In genomic region chr20:17682889-17683198, GRCh38 we compare ENCODE assay signal across 9 cellular contexts. TPM values are rescaled to one million over a fixed set of nuclear protein-coding genes. Genes with fewer than 3 reads are reported as not detected.
A peak's percentile ranks its signal among the peaks of the same experiment; 100 is the strongest.
DNase-seq lines count a peak whose midpoint lies in the region; ATAC-seq and TF ChIP-seq lines count a peak whose summit lies in the region.
"Had no signal": no experiment of that assay in that cellular context is flagged by ENCODE, and none has a peak within 500 bp of the region (broad histone marks: within the 10 kb centered on the region; RNA-seq: fewer than 3 reads in every experiment).

No MANE protein-coding gene starts in this region.

- H3K9me3 Mint-ChIP-seq in mesothelial cell of epicardium, result peaks cover 12% of the 10 kb centered on the region

- in situ Hi-C loops in brain microvascular endothelial cell (cut with HindIII; ENCODE audit: low pct_ligation_motif_present, low sequenced_read_pairs), result no loop called here

- peaks cover 0 to 5% (median 0%) of the 10 kb centered on the region in 7 donors for H3K27me3 ChIP-seq in heart right ventricle
- peaks cover 10% of the 10 kb centered on the region for H3K27me3 ChIP-seq in brain microvascular endothelial cell (replicated peaks)
- H3K27me3 ChIP-seq in vagina, result no peaks in the 10 kb centered on the region

- H3K4me3 Mint-ChIP-seq in mesothelial cell of epicardium, result peak overlapping the region; percentile 77

- DNase-seq in heart right ventricle (no peak), cardiac septum (ENCODE audit: low spot score) (no peak), brain microvascular endothelial cell (no peak), mesothelial cell of epicardium (ENCODE audit: low spot score in 2 of 2, unreplicated experiment in 2 of 2) (no peak), vagina (ENCODE audit: extremely low spot score in 2 of 2) (no peak), putamen (ENCODE audit: low spot score) (no peak), inferior parietal cortex (ENCODE audit: extremely low spot score) (no peak)
- DNase-seq in effector CD4-positive, alpha-beta T cell, result no peak

- peak overlapping the region; percentile 73 for H3K27ac Mint-ChIP-seq in mesothelial cell of epicardium

- H3K36me3 ChIP-seq in heart right ventricle, result peaks cover 0 to 22% (median 0%) of the 10 kb centered on the region in 9 donors
- H3K36me3 ChIP-seq in brain microvascular endothelial cell (replicated peaks), result peaks cover 29% of the 10 kb centered on the region
- peaks cover 0 to 7% of the 10 kb centered on the region in 2 donors for H3K36me3 ChIP-seq in vagina

- intact Hi-C loops in heart right ventricle (cut with DNase I), result loop anchor here in 8 of 10 donors (2.0 to 10.0 kb wide), 12 partner anchors 72 to 282 kb away; partner anchors contain the start of genes DSTN (in 1 of the 8), MGME1 (in 1 of the 8) and SNX5 (in 1 of the 8)
- intact Hi-C loops in cardiac septum (cut with DNase I), result loop anchor here (5.0 kb wide), 1 partner anchor 141 kb away; no protein-coding TSS in a partner anchor
- intact Hi-C loops in vagina (cut with DNase I), result loop anchor here (5.0 to 10.0 kb wide), 4 partner anchors 112 to 284 kb away; partner anchors contain the start of genes BFSP1, MGME1 and SNX5

- peaks cover 0 to 13% (median 0%) of the 10 kb centered on the region in 11 donors for H3K9me3 ChIP-seq in heart right ventricle
- H3K9me3 ChIP-seq in vagina, result no peaks in the 10 kb centered on the region

- TF ChIP-seq CTCF in heart right ventricle (IDR thresholded peaks at IDR 0.05), result no peak
- no peak for TF ChIP-seq CTCF in brain microvascular endothelial cell (IDR thresholded peaks at IDR 0.05; ENCODE audit: low read depth, low read length, missing control alignments)
- TF ChIP-seq CTCF in mesothelial cell of epicardium (IDR thresholded peaks at IDR 0.05; ENCODE audit: unreplicated experiment), result no peak
- TF ChIP-seq CTCF in vagina (IDR thresholded peaks at IDR 0.05), result no peak

- peaks cover 6 to 35% (median 17%) of the 10 kb centered on the region in 9 donors for H3K4me1 ChIP-seq in heart right ventricle
- H3K4me1 ChIP-seq in vagina, result peaks cover 29% of the 10 kb centered on the region

- H3K4me1 Mint-ChIP-seq in mesothelial cell of epicardium, result peaks cover 28% of the 10 kb centered on the region

- ATAC-seq in heart right ventricle, result no peak

- peaks cover 4% of the 10 kb centered on the region for H3K36me3 Mint-ChIP-seq in mesothelial cell of epicardium

- H3K27ac ChIP-seq in heart right ventricle (peak overlapping the region in 9 of 10 donors; percentile 19 to 97 (median 88)), brain microvascular endothelial cell (no peak overlapping the region), vagina (peak overlapping the region; percentile 59)

- TF ChIP-seq POLR2A in vagina (IDR thresholded peaks at IDR 0.05), result no peak

- H3K27me3 Mint-ChIP-seq in mesothelial cell of epicardium (ENCODE audit: low read depth), result peaks cover 33% of the 10 kb centered on the region

- WGBS in heart right ventricle, 2 donors, result 35 to 42% methylated on average over 10 of the region's 10 CpGs

- H3K4me3 ChIP-seq in heart right ventricle, result peak overlapping the region; percentile 48 to 87 (median 80)
- H3K4me3 ChIP-seq in brain microvascular endothelial cell (ENCODE audit: low read depth, low read length), result peak overlapping the region; percentile 60
- peak overlapping the region; percentile 73 to 96 for H3K4me3 ChIP-seq in vagina

RNA-seq across cellular contexts. Expression of gene RRBP1, which starts 0.8 kb away (rescaled TPM):
- 10 to 100 TPM; 23.5 to 71.3 (median 29.0) TPM for total RNA-seq in heart right ventricle
- polyA plus RNA-seq in heart right ventricle, result 10 to 100 TPM; 29.3 to 41.9 TPM
- 46.7 TPM for total RNA-seq in cardiac septum
- total RNA-seq in mesothelial cell of epicardium, result 211 to 212 TPM (median 211 TPM) in 3 replicates
- total RNA-seq in vagina, result 79.8 TPM

RNA-seq across cellular contexts. Expression of gene BANF2, which starts 16.9 kb away (rescaled TPM):
- total RNA-seq in heart right ventricle, result not detected
- polyA plus RNA-seq in heart right ventricle, result not detected
- total RNA-seq in cardiac septum, result not detected
- not detected in 3 replicates for total RNA-seq in mesothelial cell of epicardium
- not detected for total RNA-seq in vagina
- total RNA-seq: LHCN-M2 had no signal
